ENCODE assay signal across 1 cellular context in the genomic region with DNA sequence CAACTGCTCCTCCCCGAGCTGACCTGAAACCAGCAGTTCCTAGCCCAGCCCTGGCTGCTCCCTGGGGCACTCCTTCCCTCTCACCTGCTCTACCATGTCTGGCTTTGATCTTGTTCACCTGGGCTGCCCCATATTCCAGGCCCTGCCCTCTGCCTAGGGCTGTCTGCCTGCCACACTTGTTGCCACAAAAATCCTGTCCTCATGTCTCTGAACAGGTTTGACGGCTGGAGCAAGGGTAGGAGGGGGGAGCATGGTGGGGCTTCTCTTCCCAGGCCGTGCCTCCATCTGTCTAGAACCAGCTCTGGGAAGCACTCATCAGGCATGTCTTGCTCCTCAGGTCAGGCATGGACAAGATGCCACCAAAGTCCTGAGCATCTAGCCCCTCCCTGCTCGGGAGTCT.
TF ChIP-seq lines count a peak whose summit lies in the region.

No MANE protein-coding gene starts in this region.

TF ChIP-seq in HepG2, 621 proteins besides CTCF, POLR2A, EP300 and RAD21:
- TF ChIP-seq SMARCC2 (IDR thresholded peaks at IDR 0.05) = no peak
- TF ChIP-seq, protein P1, sequence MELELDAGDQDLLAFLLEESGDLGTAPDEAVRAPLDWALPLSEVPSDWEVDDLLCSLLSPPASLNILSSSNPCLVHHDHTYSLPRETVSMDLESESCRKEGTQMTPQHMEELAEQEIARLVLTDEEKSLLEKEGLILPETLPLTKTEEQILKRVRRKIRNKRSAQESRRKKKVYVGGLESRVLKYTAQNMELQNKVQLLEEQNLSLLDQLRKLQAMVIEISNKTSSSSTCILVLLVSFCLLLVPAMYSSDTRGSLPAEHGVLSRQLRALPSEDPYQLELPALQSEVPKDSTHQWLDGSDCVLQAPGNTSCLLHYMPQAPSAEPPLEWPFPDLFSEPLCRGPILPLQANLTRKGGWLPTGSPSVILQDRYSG (CRISPR knock-in tag; IDR thresholded peaks at IDR 0.05) = no peak
- TF ChIP-seq RXRB (CRISPR knock-in tag; IDR thresholded peaks at IDR 0.05; ENCODE audit: borderline replicate concordance) = no peak
- no peak for TF ChIP-seq BORCS8-MEF2B (CRISPR knock-in tag; IDR thresholded peaks at IDR 0.05)
- no peak for TF ChIP-seq ZNF296 (CRISPR knock-in tag; conservative IDR thresholded peaks at IDR 0.05)
